In the genomic region with DNA sequence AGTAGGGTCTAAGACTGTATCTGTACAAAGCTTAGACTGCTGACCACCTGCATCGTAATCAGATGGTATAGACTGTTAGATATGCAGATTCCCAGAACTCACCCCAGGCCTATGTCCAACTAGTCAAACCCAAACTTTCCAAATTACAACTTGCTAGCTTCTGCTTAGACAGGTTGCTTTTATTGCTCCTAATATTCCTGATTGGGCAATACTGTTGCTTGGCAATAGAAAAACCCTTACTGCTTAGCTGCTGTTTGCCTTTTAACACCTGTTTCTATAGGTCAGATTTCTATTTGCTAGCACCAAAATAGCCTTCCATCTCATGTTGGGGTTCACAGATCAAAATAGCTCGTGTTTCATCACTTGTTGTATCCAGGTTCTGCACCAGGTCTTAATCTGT, we compare ENCODE assay signal across 27 cellular contexts. TPM values are rescaled to one million over a fixed set of nuclear protein-coding genes. Genes with fewer than 3 reads are reported as not detected.
"Had no signal": no experiment of that assay in that cellular context is flagged by ENCODE, and none has a peak within 500 bp of the region (broad histone marks: within the 10 kb centered on the region; RNA-seq: fewer than 3 reads in every experiment).

No MANE protein-coding gene starts in this region.

- DNase-seq: IMR-90; Kasumi-1; MM.1S; NCI-H1092 treated with DMSO at 0.1 percent for 48 hours; NCI-H1436; NCI-H187; NCI-H2081; NCI-H2107; NCI-H2227 treated with DMSO at 0.1 percent for 48 hours; NCI-H524; NCI-H526 treated with DMSO at 0.1 percent for 48 hours; NCI-H748 treated with DMSO at 0.1 percent for 48 hours; NK-92 treated with Interleukin-12 subunit alpha and Interleukin-12 subunit beta, amount 100 ng/mL, for 24 hours; PC-3; SHP77; SK-N-SH; SW 1271; T-cell had no signal

- H3K9me3 ChIP-seq: SK-N-SH had no signal

- H3K9ac ChIP-seq: KMS-11, SK-N-SH had no signal

- ATAC-seq: Panc1, PC-3, T-cell had no signal

- H3K27ac ChIP-seq: HL-60, KMS-11, RWPE1 had no signal

- H3K4me2 ChIP-seq: KMS-11, SK-N-SH had no signal

- FAIRE-seq: HTR-8/SVneo had no signal

RNA-seq across cellular contexts. Expression of gene ZP2, which starts 2.9 kb away (rescaled TPM):
- total RNA-seq: IMR-90, M059J, NCI-H460, OCI-LY7, PC-3, SK-MEL-5, T-cell had no signal
- polyA plus RNA-seq: IMR-90, SK-N-SH had no signal

RNA-seq across cellular contexts. Expression of gene ANKS4B, which starts 25.1 kb away (rescaled TPM):
- total RNA-seq: IMR-90, M059J, NCI-H460, OCI-LY7, PC-3, SK-MEL-5 had no signal
- polyA plus RNA-seq: IMR-90, SK-N-SH had no signal

RNA-seq across cellular contexts. Expression of gene DNAH3, which starts 57.8 kb away (rescaled TPM):
- total RNA-seq: IMR-90, M059J, OCI-LY7, T-cell had no signal
- polyA plus RNA-seq: IMR-90, SK-N-SH had no signal
